22 cellular contexts compared by ENCODE assay signal in the genomic region with DNA sequence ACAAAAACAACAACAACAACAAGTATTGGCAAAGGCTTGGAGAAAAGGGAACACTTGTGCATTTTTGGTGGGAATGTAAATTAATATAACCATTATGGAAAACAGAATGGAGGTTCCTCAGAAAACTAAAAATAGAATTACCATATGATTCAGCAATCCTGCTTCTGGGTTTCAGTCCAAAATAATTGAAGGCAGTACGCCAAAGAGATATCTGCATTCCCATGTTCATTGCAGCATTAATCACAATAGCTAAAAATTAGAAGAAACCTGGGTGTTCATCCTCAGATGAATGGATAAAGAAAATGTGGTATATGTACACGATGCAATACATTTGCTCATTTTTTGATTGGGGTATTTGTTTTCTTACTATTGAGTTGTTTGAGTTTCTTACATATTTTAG.
"Had no signal": no experiment of that assay in that cellular context is flagged by ENCODE, and none has a peak within 500 bp of the region (broad histone marks: within the 10 kb centered on the region; RNA-seq: fewer than 3 reads in every experiment).

No MANE protein-coding gene starts in this region.

- H3K27me3 ChIP-seq: tibial artery had no signal

- H3K27ac ChIP-seq: left ventricle myocardium inferior, tibial artery had no signal

- H3K36me3 Mint-ChIP-seq: activated naive CD8-positive, alpha-beta T cell had no signal

- H3K36me3 ChIP-seq: left ventricle myocardium inferior, tibial artery had no signal

- DNase-seq: activated CD4-positive, alpha-beta T cell treated with anti-CD3 and anti-CD28 coated beads for 36 hours; activated CD4-positive, alpha-beta T cell treated with anti-CD3 and anti-CD28 coated beads, Interleukin-2, amount 50 U/mL, for 48 hours; activated gamma-delta T cell treated with Interleukin-2 at 50 U/mL for 16 hours; amniotic stem cell; effector CD4-positive, alpha-beta T cell; head of caudate nucleus; left ventricle myocardium inferior; mammary epithelial cell; nephron progenitor cell; nucleus accumbens; stimulated activated CD4-positive, alpha-beta T cell treated with anti-CD3 and anti-CD28 coated beads, Interleukin-2, amount 100 ng/mL, for 24 hours; stimulated activated naive CD4-positive, alpha-beta T cell treated with Interleukin-2 at 50 U/mL for 16 hours; substantia nigra; tibial artery had no signal

- H3K27ac Mint-ChIP-seq: activated CD4-positive, alpha-beta T cell treated with anti-CD3 and anti-CD28 coated beads for 36 hours; activated naive CD8-positive, alpha-beta T cell; brain; nephron progenitor cell; progenitor cell of endocrine pancreas; T-helper 2 cell treated with Interferon-gamma antibody and Interleukin-4, amounts not matched to agents 5 μg/mL and 100 μg/mL, for 36 hours had no signal

- H3K4me3 Mint-ChIP-seq: activated CD4-positive, alpha-beta T cell treated with anti-CD3 and anti-CD28 coated beads for 36 hours; activated naive CD8-positive, alpha-beta T cell; brain; central memory CD8-positive, alpha-beta T cell; nephron progenitor cell; T-helper 2 cell treated with Interferon-gamma antibody and Interleukin-4, amounts not matched to agents 5 μg/mL and 100 μg/mL, for 36 hours had no signal

- H3K27me3 Mint-ChIP-seq: activated naive CD8-positive, alpha-beta T cell; brain; central memory CD8-positive, alpha-beta T cell had no signal

- ATAC-seq: activated CD4-positive, alpha-beta T cell treated with anti-CD3 and anti-CD28 coated beads for 36 hours; esophagus mucosa had no signal

- H3K9me3 ChIP-seq: left ventricle myocardium inferior, tibial artery had no signal

- FAIRE-seq: frontal cortex, TTC549 had no signal

- H3K4me1 ChIP-seq: left ventricle myocardium inferior, tibial artery had no signal

- H3K9me3 Mint-ChIP-seq: brain; central memory CD8-positive, alpha-beta T cell; nephron progenitor cell; T-helper 2 cell treated with Interferon-gamma antibody and Interleukin-4, amounts not matched to agents 5 μg/mL and 100 μg/mL, for 36 hours had no signal

- H3K4me3 ChIP-seq: left ventricle myocardium inferior, tibial artery had no signal

- H3K4me1 Mint-ChIP-seq: activated CD4-positive, alpha-beta T cell treated with anti-CD3 and anti-CD28 coated beads for 36 hours; brain; central memory CD8-positive, alpha-beta T cell; nephron progenitor cell had no signal
